23 cellular contexts compared by ENCODE assay signal in genomic region chr2:73022024-73022568, GRCh38. TPM values are rescaled to one million over a fixed set of nuclear protein-coding genes. Genes with fewer than 3 reads are reported as not detected.
DNase-seq lines count a peak whose midpoint lies in the region; ATAC-seq, FAIRE-seq and TF ChIP-seq lines count a peak whose summit lies in the region.
"Had no signal": no experiment of that assay in that cellular context is flagged by ENCODE, and none has a peak within 500 bp of the region (broad histone marks: within the 10 kb centered on the region; RNA-seq: fewer than 3 reads in every experiment).

No MANE protein-coding gene starts in this region.

- H3K23ac ChIP-seq in neuronal stem cell (ENCODE audit: low read depth, low read length, poor library complexity): no peak overlapping the region

- H3K9me3 ChIP-seq in endothelial cell of umbilical vein (replicated peaks; ENCODE audit: control insufficient read depth, insufficient read depth, low read length) (no peaks in the 10 kb centered on the region), HepG2 (ENCODE audit: low read length) (no peaks in the 10 kb centered on the region), neuronal stem cell (replicated peaks in 1 of 2; ENCODE audit: control insufficient read depth in 2 of 2, insufficient read depth in 1 of 2, low read depth in 1 of 2, low read length in 2 of 2) (peaks cover 0 to 1% of the 10 kb centered on the region in 2 donors)
- H3K9me3 ChIP-seq: BLaER1 treated with 17β-estradiol and CSF1 and Interleukin-3, amounts not matched to agents 10 nM and 100 nM had no signal

- FAIRE-seq in endothelial cell of umbilical vein (lab: Jason Lieb, UNC): no peak
- FAIRE-seq in HepG2 (lab: Jason Lieb, UNC): no peak
- FAIRE-seq: G401.6, GM12878, H54 had no signal

- H2BK15ac ChIP-seq in neuronal stem cell (ENCODE audit: low read length): no peak overlapping the region

- no peak overlapping the region for H4K8ac ChIP-seq in neuronal stem cell (ENCODE audit: low read depth, low read length)

- intact Hi-C loops in endothelial cell of umbilical vein (cut with micrococcal nuclease) (no loop called here), HepG2 (cut with micrococcal nuclease; ENCODE audit: unreplicated experiment) (no loop called here)

- no peak for TF ChIP-seq CTCF in endothelial cell of umbilical vein (IDR thresholded peaks at IDR 0.05; ENCODE audit: extremely low read depth in 1 of 2, insufficient read depth in 1 of 2, low read depth in 1 of 2, low read length in 2 of 2)
- no peak for TF ChIP-seq CTCF in HepG2 (CRISPR knock-in tag; IDR thresholded peaks at IDR 0.05)

- no peak overlapping the region for H3K9ac ChIP-seq in endothelial cell of umbilical vein (replicated peaks; ENCODE audit: extremely low read depth, insufficient read depth, low read length)
- peak overlapping the region; percentile 58 for H3K9ac ChIP-seq in HepG2 (ENCODE audit: insufficient read depth, low read depth, low read length)
- peak overlapping the region; percentile 26 for H3K9ac ChIP-seq in neuronal stem cell (ENCODE audit: low read depth, low read length, poor library complexity)
- H3K9ac ChIP-seq: BLaER1 treated with 17β-estradiol and CSF1 and Interleukin-3, amounts not matched to agents 10 nM and 100 nM had no signal

- TF ChIP-seq RAD21 in HepG2 (CRISPR knock-in tag; IDR thresholded peaks at IDR 0.05): no peak

- dilution Hi-C loops in endothelial cell of umbilical vein (cut with MboI; ENCODE audit: extremely low pct_ligation_motif_present, low sequenced_read_pairs): no loop called here

- H4K91ac ChIP-seq in neuronal stem cell (ENCODE audit: low read depth, low read length, poor library complexity): no peak overlapping the region

- H3K14ac ChIP-seq in neuronal stem cell (ENCODE audit: low read length): no peak overlapping the region

- TF ChIP-seq EP300 in HepG2 (IDR thresholded peaks at IDR 0.05; ENCODE audit: low read depth in 2 of 2, low read length in 2 of 2): no peak
- no peak for TF ChIP-seq EP300 in HepG2 (CRISPR knock-in tag; IDR thresholded peaks at IDR 0.05; ENCODE audit: borderline replicate concordance)

- no peaks in the 10 kb centered on the region for H3K9me1 ChIP-seq in endothelial cell of umbilical vein (replicated peaks; ENCODE audit: control insufficient read depth, extremely low read depth, insufficient read depth, low read length)

- peak overlapping the region; percentile 36; the same call in 1 of the 2 replicates for H3K27ac ChIP-seq in ACC112 (ENCODE audit: low read depth, low read length)
- peak overlapping the region; percentile 15 for H3K27ac ChIP-seq in endothelial cell of umbilical vein (ENCODE audit: insufficient read depth, low read depth, low read length)
- H3K27ac ChIP-seq in HepG2 (ENCODE audit: extremely low read length, insufficient read depth, low read length): peak overlapping the region; percentile 71
- H3K27ac ChIP-seq in neuronal stem cell (replicated peaks; ENCODE audit: low read length): no peak overlapping the region
- H3K27ac ChIP-seq: BLaER1 treated with 17β-estradiol and CSF1 and Interleukin-3, amounts not matched to agents 10 nM and 100 nM; HL-60; PC-9 had no signal

- H3K27me3 ChIP-seq in ACC112 (ENCODE audit: insufficient read depth, low read length) (no peaks in the 10 kb centered on the region), endothelial cell of umbilical vein (ENCODE audit: control insufficient read depth in 2 of 2, insufficient read depth in 2 of 2, low read length in 2 of 2) (no peaks in the 10 kb centered on the region), HepG2 (ENCODE audit: control insufficient read depth in 1 of 2, insufficient read depth in 2 of 2, low read length in 2 of 2) (no peaks in the 10 kb centered on the region), neuronal stem cell (ENCODE audit: control insufficient read depth in 3 of 3, insufficient read depth in 3 of 3, low read depth in 1 of 3, low read length in 3 of 3) (no peaks in the 10 kb centered on the region)
- H3K27me3 ChIP-seq: BLaER1 treated with 17β-estradiol and CSF1 and Interleukin-3, amounts not matched to agents 10 nM and 100 nM had no signal

- H3K4me3 ChIP-seq in ACC112 (ENCODE audit: low read depth, low read length): no peak overlapping the region
- no peak overlapping the region for H3K4me3 ChIP-seq in endothelial cell of umbilical vein (replicated peaks in 1 of 3; ENCODE audit: insufficient read depth in 1 of 3, low read depth in 1 of 3, low read length in 3 of 3)
- peak overlapping the region in 1 of 3 experiments; percentile 29; a peak in 1 of 6 replicates for H3K4me3 ChIP-seq in HepG2 (replicated peaks in 1 of 3; ENCODE audit: insufficient read depth in 1 of 3, low read depth in 2 of 3, low read length in 3 of 3)
- H3K4me3 ChIP-seq in neuronal stem cell (ENCODE audit: low read length in 2 of 2): no peak overlapping the region
- H3K4me3 ChIP-seq: BLaER1 treated with 17β-estradiol and CSF1 and Interleukin-3, amounts not matched to agents 10 nM and 100 nM; GM12878; PC-9 had no signal

- no TSS peak for BruUV-seq in endothelial cell of umbilical vein (replicated peaks; lab: Mats Ljungman, UMichigan)
- no TSS peak for BruUV-seq in HepG2 (replicated peaks; lab: Mats Ljungman, UMichigan)

- in situ Hi-C loops in HepG2 (cut with HindIII; ENCODE audit: extremely low pct_ligation_motif_present, low pct_unique_long_range_greater_than_20kb): no loop called here

- H3K79me2 ChIP-seq in ACC112 (ENCODE audit: control insufficient read depth, insufficient read depth, low read length, unreplicated experiment) (no peaks in the 10 kb centered on the region), endothelial cell of umbilical vein (ENCODE audit: control insufficient read depth, insufficient read depth, low read length) (no peaks in the 10 kb centered on the region), HepG2 (ENCODE audit: insufficient read depth, low read length) (no peaks in the 10 kb centered on the region)

- H4K20me1 ChIP-seq in endothelial cell of umbilical vein (replicated peaks; ENCODE audit: control insufficient read depth, extremely low read depth, insufficient read depth, low read length) (no peaks in the 10 kb centered on the region), HepG2 (ENCODE audit: insufficient read depth, low read length) (no peaks in the 10 kb centered on the region)

- no peak for DNase-seq in endothelial cell of umbilical vein (ENCODE audit: low read depth, low spot score)
- DNase-seq in HepG2 (ENCODE audit: low spot score): no peak
- no peak for DNase-seq in neuronal stem cell (ENCODE audit: low spot score)
- DNase-seq in NOMO-1 (lab: John Stamatoyannopoulos, UW; ENCODE audit: unreplicated experiment in 2 of 2): no peak
- DNase-seq in SKM-1 (lab: John Stamatoyannopoulos, UW; ENCODE audit: unreplicated experiment): no peak
- DNase-seq in T-helper 9 cell: no peak
- DNase-seq: AML-193; CD4-positive, alpha-beta T cell; Kasumi-1; NCI-H1092 treated with DMSO at 0.1 percent for 48 hours; NCI-H2029; NCI-H446 treated with DMSO at 0.1 percent for 48 hours; NCI-H526; NCI-H82; NK-92 treated with Interleukin-12 subunit alpha and Interleukin-12 subunit beta, amount 100 ng/mL, for 24 hours; PC-9; Right ventricle myocardium superior had no signal

- no peak overlapping the region for H2BK120ac ChIP-seq in neuronal stem cell (ENCODE audit: low read depth, low read length)

- no peak overlapping the region for H2AFZ ChIP-seq in ACC112 (ENCODE audit: low read length, unreplicated experiment)
- H2AFZ ChIP-seq in endothelial cell of umbilical vein (ENCODE audit: low read depth, low read length): no peak overlapping the region
- H2AFZ ChIP-seq in HepG2 (ENCODE audit: low read length): no peak overlapping the region
- H2AFZ ChIP-seq in neuronal stem cell (ENCODE audit: low read length): no peak overlapping the region
- H2AFZ ChIP-seq: PC-9 had no signal

- WGBS in HepG2 (ENCODE audit: low lambda C conversion rate): 93% methylated on average over 4 of the region's 4 CpGs
- no CpG with 5 or more reads among the region's 4 CpGs for WGBS in neuronal stem cell (ENCODE audit: extremely low coverage in 2 of 2, insufficient read length in 2 of 2, insufficient replicate concordance in 1 of 2), 2 donors

- H3K4me1 ChIP-seq in ACC112 (ENCODE audit: control insufficient read depth, insufficient read depth, low read length, unreplicated experiment): peaks cover 32% of the 10 kb centered on the region
- peaks cover 13% of the 10 kb centered on the region for H3K4me1 ChIP-seq in endothelial cell of umbilical vein (ENCODE audit: control insufficient read depth, extremely low read depth, insufficient read depth, low read length)
- peaks cover 35% of the 10 kb centered on the region for H3K4me1 ChIP-seq in HepG2 (ENCODE audit: insufficient read depth, low read length)
- peaks cover 6 to 10% of the 10 kb centered on the region in 2 donors for H3K4me1 ChIP-seq in neuronal stem cell (ENCODE audit: control insufficient read depth in 2 of 2, insufficient read depth in 1 of 2, low read depth in 1 of 2, low read length in 2 of 2)

- TF ChIP-seq POLR2A in endothelial cell of umbilical vein (IDR thresholded peaks at IDR 0.05; ENCODE audit: low read depth, low read length): no peak
- no peak for TF ChIP-seq POLR2A in HepG2 (IDR thresholded peaks at IDR 0.05; ENCODE audit: insufficient read depth in 1 of 2, low read depth in 2 of 2, low read length in 2 of 2)

- CTCF ChIA-PET in endothelial cell of umbilical vein (lab: Charles Lee): interaction anchor here (1.1 to 1.6 kb wide), 5 partner anchors 9 to 190 kb away, joined by 3 to 4 read pairs (median 3); no protein-coding TSS in a partner anchor
- CTCF ChIA-PET in HepG2 (lab: Yijun Ruan, JAX; ENCODE audit: low intra/inter-chr PET ratio, low total read pairs): no interaction called here

- H3K4me2 ChIP-seq in endothelial cell of umbilical vein (ENCODE audit: insufficient read depth, low read length) (no peak overlapping the region), HepG2 (ENCODE audit: low read depth, low read length) (peak overlapping the region; percentile 67), neuronal stem cell (ENCODE audit: insufficient read depth, low read length, poor library complexity, severe bottlenecking) (no peak overlapping the region)
- H3K4me2 ChIP-seq: PC-9 had no signal

- no peaks in the 10 kb centered on the region for H3K79me1 ChIP-seq in neuronal stem cell (ENCODE audit: low read depth, low read length)

- no peak overlapping the region for H2BK5ac ChIP-seq in neuronal stem cell (ENCODE audit: low read length)

- POLR2A ChIA-PET in endothelial cell of umbilical vein (lab: Charles Lee) (no interaction called here), HepG2 (lab: Yijun Ruan, JAX) (interaction anchor here (0.6 to 6.4 kb wide), 6 partner anchors 10 to 70 kb away, joined by 3 to 133 read pairs (median 4); partner anchors contain the start of gene SFXN5)

- no peak overlapping the region for H2BK12ac ChIP-seq in neuronal stem cell (ENCODE audit: low read length)

- H3K36me3 ChIP-seq in ACC112 (ENCODE audit: insufficient read depth, low read length): peaks cover 7% of the 10 kb centered on the region; the same call in 1 of the 2 replicates
- peaks cover 0 to 3% of the 10 kb centered on the region in 2 experiments for H3K36me3 ChIP-seq in endothelial cell of umbilical vein (ENCODE audit: control insufficient read depth in 2 of 2, extremely low read depth in 1 of 2, insufficient read depth in 2 of 2, low read length in 2 of 2)
- peaks cover 5 to 8% of the 10 kb centered on the region in 2 experiments; a peak in 3 of 5 replicates for H3K36me3 ChIP-seq in HepG2 (replicated peaks in 1 of 2; ENCODE audit: control insufficient read depth in 1 of 2, insufficient read depth in 2 of 2, low read length in 2 of 2)
- peaks cover 0 to 5% of the 10 kb centered on the region in 2 donors for H3K36me3 ChIP-seq in neuronal stem cell (replicated peaks in 1 of 2; ENCODE audit: control insufficient read depth in 2 of 2, insufficient read depth in 2 of 2, low read length in 2 of 2)

- no peak overlapping the region for H3K4ac ChIP-seq in neuronal stem cell (ENCODE audit: low read length)

- H3K18ac ChIP-seq in neuronal stem cell (ENCODE audit: low read length): peak overlapping the region; percentile 54

- no peak for ATAC-seq in HepG2
- ATAC-seq: GM12878 had no signal

- H2AK5ac ChIP-seq in neuronal stem cell (ENCODE audit: low read depth, low read length): no peak overlapping the region

RNA-seq across cellular contexts. Expression of gene SFXN5, which starts 49.4 kb away (rescaled TPM):
- 24.6 and 28.6 TPM in 2 replicates for total RNA-seq in endothelial cell of umbilical vein
- polyA plus RNA-seq in endothelial cell of umbilical vein: 18.7 and 22.8 TPM in 2 replicates
- 11.2 and 12.2 TPM in 2 replicates for polyA plus RNA-seq in endothelial cell of umbilical vein (2011; cell fraction: cytosol; rRNA removed)
- 56.4 and 81.3 TPM in 2 replicates for polyA plus RNA-seq in endothelial cell of umbilical vein (2011; cell fraction: nucleus; rRNA removed)
- polyA plus RNA-seq in endothelial cell of umbilical vein (2012): 11.2 and 11.4 TPM in 2 replicates
- 31.9 and 33.2 TPM in 2 replicates for polyA minus RNA-seq in endothelial cell of umbilical vein
- 14.3 TPM for polyA minus RNA-seq in endothelial cell of umbilical vein (2011; cell fraction: cytosol; rRNA and poly(A)+ RNA removed)
- polyA minus RNA-seq in endothelial cell of umbilical vein (2011; cell fraction: nucleus; rRNA and poly(A)+ RNA removed): 30.8 and 36.2 TPM in 2 replicates
- 22.2 and 34.9 TPM in 2 replicates for total RNA-seq in HepG2 (2016; rRNA removed; fragmentation: Illumina TruSeq; extraction: Trizol)
- total RNA-seq in HepG2 (2016; cell fraction: cytosol; rRNA removed; fragmentation: Illumina TruSeq; extraction: Trizol; ENCODE audit: low read depth): 11.0 and 15.1 TPM in 2 replicates
- total RNA-seq in HepG2 (2016; cell fraction: insoluble cytoplasmic fraction; rRNA removed; fragmentation: Illumina TruSeq; extraction: Trizol): 21.1 and 36.4 TPM in 2 replicates
- total RNA-seq in HepG2 (2016; cell fraction: membrane; rRNA removed; fragmentation: Illumina TruSeq; extraction: Trizol): 13.2 and 15.3 TPM in 2 replicates
- 42.2 and 47.8 TPM in 2 replicates for total RNA-seq in HepG2 (2016; cell fraction: nucleus; rRNA removed; fragmentation: Illumina TruSeq; extraction: Trizol)
- 37.4 and 42.8 TPM in 2 replicates for polyA plus RNA-seq in HepG2 (2011; rRNA removed)
- 13.2 and 17.2 TPM in 2 replicates for polyA plus RNA-seq in HepG2 (2011; cell fraction: cytosol; rRNA removed)
- 139 and 168 TPM in 2 replicates for polyA plus RNA-seq in HepG2 (2011; cell fraction: nucleus; rRNA removed)
- 18.2 and 24.8 TPM in 2 replicates for polyA plus RNA-seq in HepG2 (2012)
- 6.1 and 6.5 TPM in 2 replicates for polyA plus RNA-seq in HepG2 (2016; cell fraction: cytosol; fragmentation: Illumina TruSeq; extraction: Trizol; ENCODE audit: low read depth)
- polyA plus RNA-seq in HepG2 (2016; cell fraction: insoluble cytoplasmic fraction; fragmentation: Illumina TruSeq; extraction: Trizol; ENCODE audit: low read depth): 23.9 and 25.9 TPM in 2 replicates
- 8.0 and 9.0 TPM in 2 replicates for polyA plus RNA-seq in HepG2 (2016; cell fraction: membrane; fragmentation: Illumina TruSeq; extraction: Trizol; ENCODE audit: low read depth)
- 68.3 and 69.6 TPM in 2 replicates for polyA plus RNA-seq in HepG2 (2016; cell fraction: nucleus; fragmentation: Illumina TruSeq; extraction: Trizol; ENCODE audit: insufficient read depth, low read depth)
- 36.5 and 73.0 TPM in 2 replicates for polyA minus RNA-seq in HepG2 (2011; rRNA and poly(A)+ RNA removed; ENCODE audit: low replicate concordance)
- 12.6 and 13.0 TPM in 2 replicates for polyA minus RNA-seq in HepG2 (2011; cell fraction: cytosol; rRNA and poly(A)+ RNA removed)
- polyA minus RNA-seq in HepG2 (2011; cell fraction: nucleus; rRNA and poly(A)+ RNA removed): 49.6 and 54.8 TPM in 2 replicates
- 2.9 TPM for polyA plus RNA-seq in neuronal stem cell (2013, experiment 1 of 2)
- 3.1 TPM for polyA plus RNA-seq in neuronal stem cell (2013, experiment 2 of 2)
